Comparison of ENCODE assay signal across 8 cellular contexts in genomic region chr16:24609740-24610420, GRCh38.
DNase-seq lines count a peak whose midpoint lies in the region; ATAC-seq, FAIRE-seq and TF ChIP-seq lines count a peak whose summit lies in the region.

No MANE protein-coding gene starts in this region.

- peak; percentile 58 for DNase-seq in activated CD8-positive, alpha-beta memory T cell treated with anti-CD3 and anti-CD28 coated beads for 24 hours
- no peak for DNase-seq in activated CD8-positive, alpha-beta memory T cell treated with anti-CD3 and anti-CD28 coated beads, Interleukin-2, amount 50 U/mL, for 4 hours
- no peak for DNase-seq in PC-3
- DNase-seq in endothelial cell of umbilical vein (ENCODE audit: low read depth, low spot score), result peak; percentile 66
- DNase-seq in midbrain (lab: John Stamatoyannopoulos, UW), result peak; percentile 71
- DNase-seq in testis, result peak; percentile 63
- DNase-seq in HPDE6-E6E7 (ENCODE audit: extremely low spot score), result no peak
- DNase-seq in KG1 (lab: John Stamatoyannopoulos, UW), result no peak

- H3K4me3 ChIP-seq in PC-3 (ENCODE audit: low read length) (peak overlapping the region; percentile 50), endothelial cell of umbilical vein (replicated peaks in 1 of 3; ENCODE audit: insufficient read depth in 1 of 3, low read depth in 1 of 3, low read length in 3 of 3) (peak overlapping the region in 1 of 3 experiments; percentile 18), testis (peak overlapping the region; percentile 27 to 36)

- ATAC-seq in PC-3, result peak; percentile 18; the same call in 1 of the 2 replicates

- H3K4me1 ChIP-seq in PC-3 (ENCODE audit: insufficient read depth, low read length) (no peaks in the 10 kb centered on the region), endothelial cell of umbilical vein (ENCODE audit: control insufficient read depth, extremely low read depth, insufficient read depth, low read length) (peaks cover 6% of the 10 kb centered on the region), testis (peaks cover 10% of the 10 kb centered on the region)

- dilution Hi-C loops in endothelial cell of umbilical vein (cut with MboI; ENCODE audit: extremely low pct_ligation_motif_present, low sequenced_read_pairs), result no loop called here

- H3K4me2 ChIP-seq in PC-3 (ENCODE audit: low read length), result peak overlapping the region; percentile 83
- H3K4me2 ChIP-seq in endothelial cell of umbilical vein (ENCODE audit: insufficient read depth, low read length), result peak overlapping the region; percentile 69

- BruUV-seq in PC-3 (replicated peaks; lab: Mats Ljungman, UMichigan) (no TSS peak), endothelial cell of umbilical vein (replicated peaks; lab: Mats Ljungman, UMichigan) (no TSS peak)

- H3K79me2 ChIP-seq in PC-3 (ENCODE audit: low read length), result no peaks in the 10 kb centered on the region
- no peaks in the 10 kb centered on the region for H3K79me2 ChIP-seq in endothelial cell of umbilical vein (ENCODE audit: control insufficient read depth, insufficient read depth, low read length)

- WGBS in testis, 2 donors, result 4% methylated on average over 12 to 22 of the region's 22 CpGs

- H3K36me3 ChIP-seq in PC-3 (ENCODE audit: low read depth, low read length) (no peaks in the 10 kb centered on the region), endothelial cell of umbilical vein (ENCODE audit: control insufficient read depth in 2 of 2, extremely low read depth in 1 of 2, insufficient read depth in 2 of 2, low read length in 2 of 2) (no peaks in the 10 kb centered on the region), testis (ENCODE audit: low read depth, missing control alignments) (no peaks in the 10 kb centered on the region)

- FAIRE-seq in endothelial cell of umbilical vein (lab: Jason Lieb, UNC), result peak; percentile 82

- POLR2A ChIA-PET in PC-3 (lab: Charles Lee; ENCODE audit: unreplicated experiment), result no interaction called here
- POLR2A ChIA-PET in endothelial cell of umbilical vein (lab: Charles Lee), result interaction anchor here (0.6 kb wide), 1 partner anchor 8 kb away, joined by 3 read pairs; no protein-coding TSS in a partner anchor

- no peaks in the 10 kb centered on the region for H4K20me1 ChIP-seq in PC-3 (ENCODE audit: low read length)
- H4K20me1 ChIP-seq in endothelial cell of umbilical vein (replicated peaks; ENCODE audit: control insufficient read depth, extremely low read depth, insufficient read depth, low read length), result no peaks in the 10 kb centered on the region

- no peaks in the 10 kb centered on the region for H3F3A ChIP-seq in PC-3 (ENCODE audit: low read length, unreplicated experiment)

- no peaks in the 10 kb centered on the region for H3K27me3 ChIP-seq in PC-3 (ENCODE audit: low read length)
- H3K27me3 ChIP-seq in endothelial cell of umbilical vein (ENCODE audit: control insufficient read depth in 2 of 2, insufficient read depth in 2 of 2, low read length in 2 of 2), result peaks cover 5 to 24% of the 10 kb centered on the region in 2 experiments
- H3K27me3 ChIP-seq in testis, result no peaks in the 10 kb centered on the region

- H3K9me1 ChIP-seq in endothelial cell of umbilical vein (replicated peaks; ENCODE audit: control insufficient read depth, extremely low read depth, insufficient read depth, low read length), result no peaks in the 10 kb centered on the region

- TF ChIP-seq POLR2A in endothelial cell of umbilical vein (IDR thresholded peaks at IDR 0.05; ENCODE audit: low read depth, low read length) (no peak), testis (IDR thresholded peaks at IDR 0.05) (no peak)

- no peaks in the 10 kb centered on the region for H3K9me2 ChIP-seq in PC-3 (replicated peaks; ENCODE audit: low read length)

- no peak for TF ChIP-seq CTCF in PC-3 (conservative IDR thresholded peaks at IDR 0.05; ENCODE audit: low read depth, low read length)
- TF ChIP-seq CTCF in endothelial cell of umbilical vein (IDR thresholded peaks at IDR 0.05; ENCODE audit: extremely low read depth in 1 of 2, insufficient read depth in 1 of 2, low read depth in 1 of 2, low read length in 2 of 2), result no peak
- no peak for TF ChIP-seq CTCF in testis (IDR thresholded peaks at IDR 0.05)

- no peak overlapping the region for H3K27ac ChIP-seq in PC-3 (ENCODE audit: low read length)
- H3K27ac ChIP-seq in endothelial cell of umbilical vein (ENCODE audit: insufficient read depth, low read depth, low read length), result no peak overlapping the region
- no peak overlapping the region for H3K27ac ChIP-seq in testis

- no peak overlapping the region for H3K9ac ChIP-seq in PC-3 (ENCODE audit: low read length)
- H3K9ac ChIP-seq in endothelial cell of umbilical vein (replicated peaks; ENCODE audit: extremely low read depth, insufficient read depth, low read length), result peak overlapping the region; percentile 21

- H2AFZ ChIP-seq in PC-3 (ENCODE audit: low read length), result peak overlapping the region; percentile 69
- peak overlapping the region; percentile 65 for H2AFZ ChIP-seq in endothelial cell of umbilical vein (ENCODE audit: low read depth, low read length)

- no peaks in the 10 kb centered on the region for H3K9me3 ChIP-seq in PC-3 (ENCODE audit: low read length)
- no peaks in the 10 kb centered on the region for H3K9me3 ChIP-seq in endothelial cell of umbilical vein (replicated peaks; ENCODE audit: control insufficient read depth, insufficient read depth, low read length)
- H3K9me3 ChIP-seq in testis, result no peaks in the 10 kb centered on the region

- CTCF ChIA-PET in PC-3 (lab: Charles Lee), result no interaction called here
- CTCF ChIA-PET in endothelial cell of umbilical vein (lab: Charles Lee), result interaction anchor here (0.8 to 2.3 kb wide), 5 partner anchors 10 to 159 kb away, joined by 3 to 13 read pairs (median 3); no protein-coding TSS in a partner anchor

- intact Hi-C loops in PC-3 (cut with micrococcal nuclease) (no loop called here), endothelial cell of umbilical vein (cut with micrococcal nuclease) (no loop called here), testis (cut with DNase I; ENCODE audit: low total_unique reads) (no loop called here)

TF ChIP-seq in endothelial cell of umbilical vein, 7 proteins besides CTCF, POLR2A, EP300 and RAD21:
- TF ChIP-seq FOS (IDR thresholded peaks at IDR 0.05; ENCODE audit: borderline replicate concordance, insufficient read depth, low read length) (no peak), JUN (IDR thresholded peaks at IDR 0.05; ENCODE audit: borderline replicate concordance, insufficient read depth, insufficient read length, low read depth) (no peak), EZH2 (IDR thresholded peaks at IDR 0.05; ENCODE audit: borderline replicate concordance, low read depth, low read length, severe bottlenecking) (no peak), GATA2 (IDR thresholded peaks at IDR 0.05; ENCODE audit: insufficient read depth, insufficient read length, low read depth, low read length) (no peak), POLR2AphosphoS5 (IDR thresholded peaks at IDR 0.05; ENCODE audit: insufficient read depth, low read depth, low read length) (no peak), MYC (IDR thresholded peaks at IDR 0.05; ENCODE audit: low read depth, low read length) (no peak)
- TF ChIP-seq, protein P1, sequence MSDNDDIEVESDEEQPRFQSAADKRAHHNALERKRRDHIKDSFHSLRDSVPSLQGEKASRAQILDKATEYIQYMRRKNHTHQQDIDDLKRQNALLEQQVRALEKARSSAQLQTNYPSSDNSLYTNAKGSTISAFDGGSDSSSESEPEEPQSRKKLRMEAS (IDR thresholded peaks at IDR 0.05; ENCODE audit: insufficient read depth, insufficient read length), result no peak

Comparison
In these comparisons a context has a peak if more than half of its experiments do, and no peak if none do; other contexts are left out.
1. DNase-seq: peak in activated CD8-positive, alpha-beta memory T cell treated with anti-CD3 and anti-CD28 coated beads for 24 hours (single experiment), endothelial cell of umbilical vein (single experiment), midbrain (single experiment) and testis (single experiment); none in activated CD8-positive, alpha-beta memory T cell treated with anti-CD3 and anti-CD28 coated beads, Interleukin-2, amount 50 U/mL, for 4 hours (single experiment), PC-3 (single experiment), HPDE6-E6E7 (single experiment) and KG1 (single experiment).